In the genomic region with DNA sequence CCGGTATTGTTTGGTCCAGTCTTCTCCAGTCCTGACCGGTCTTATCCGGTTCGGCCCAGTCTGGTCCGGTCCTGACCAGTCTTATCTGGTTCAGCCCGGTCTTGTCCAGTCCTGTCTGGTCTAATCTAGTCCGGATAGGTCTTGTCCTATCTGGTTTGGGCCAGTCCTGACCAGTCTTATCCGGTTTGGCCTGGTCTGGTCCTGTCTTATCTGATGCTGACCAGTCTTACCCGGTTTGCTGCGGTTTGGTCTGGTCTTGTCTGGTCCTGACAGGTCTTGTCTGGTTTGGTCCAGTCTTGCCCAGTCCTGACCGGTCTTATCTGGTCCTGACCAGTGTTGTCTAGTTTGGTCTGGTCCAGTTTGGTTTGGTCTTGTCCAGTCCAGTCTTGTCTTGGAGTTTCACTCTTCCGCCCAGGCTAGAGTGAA, we compare ENCODE assay signal across 11 cellular contexts. TPM values are rescaled to one million over a fixed set of nuclear protein-coding genes. Genes with fewer than 3 reads are reported as not detected.
DNase-seq lines count a peak whose midpoint lies in the region; ATAC-seq and TF ChIP-seq lines count a peak whose summit lies in the region.
"Had no signal": no experiment of that assay in that cellular context is flagged by ENCODE, and none has a peak within 500 bp of the region (broad histone marks: within the 10 kb centered on the region; RNA-seq: fewer than 3 reads in every experiment).

No MANE protein-coding gene starts in this region.

- POLR2A ChIA-PET in WTC11 (lab: Charles Lee), result no interaction called here

- H3K9me3 Mint-ChIP-seq in activated naive CD4-positive, alpha-beta T cell treated with anti-CD3 and anti-CD28 coated beads, Interleukin-2, amount 50 U/mL, for 72 hours, result no peaks in the 10 kb centered on the region
- no peaks in the 10 kb centered on the region for H3K9me3 Mint-ChIP-seq in activated naive CD4-positive, alpha-beta T cell treated with anti-CD3 and anti-CD28 coated beads, Interleukin-2, amount 10 ng/mL, durations not matched to agents 7 days and 5 days
- H3K9me3 Mint-ChIP-seq in WTC11 (no peaks in the 10 kb centered on the region), immature natural killer cell (no peaks in the 10 kb centered on the region)
- H3K9me3 Mint-ChIP-seq in stimulated activated naive CD8-positive, alpha-beta T cell treated with anti-CD3 and anti-CD28 coated beads, Interleukin-15, Interleukin-2, amounts not matched to agents 100 ng/mL and 50 ng/mL, for 24 hours, result no peaks in the 10 kb centered on the region
- H3K9me3 Mint-ChIP-seq: CD4-positive, alpha-beta memory T cell had no signal

- TF ChIP-seq CTCF in WTC11 (IDR thresholded peaks at IDR 0.05), result no peak

- peaks cover 32 to 62% of the 10 kb centered on the region in 2 donors for H3K36me3 Mint-ChIP-seq in activated naive CD4-positive, alpha-beta T cell treated with anti-CD3 and anti-CD28 coated beads, Interleukin-2, amount 50 U/mL, for 72 hours
- peaks cover 76% of the 10 kb centered on the region for H3K36me3 Mint-ChIP-seq in activated naive CD4-positive, alpha-beta T cell treated with anti-CD3 and anti-CD28 coated beads, Interleukin-2, amount 10 ng/mL, durations not matched to agents 7 days and 5 days
- H3K36me3 Mint-ChIP-seq in WTC11, result peaks cover 92% of the 10 kb centered on the region
- H3K36me3 Mint-ChIP-seq in immature natural killer cell, result peaks cover 14 to 75% (median 47%) of the 10 kb centered on the region in 3 donors
- peaks cover 95% of the 10 kb centered on the region for H3K36me3 Mint-ChIP-seq in stimulated activated naive CD8-positive, alpha-beta T cell treated with anti-CD3 and anti-CD28 coated beads, Interleukin-15, Interleukin-2, amounts not matched to agents 100 ng/mL and 50 ng/mL, for 24 hours (ENCODE audit: low read depth)

- no peak for DNase-seq in activated naive CD4-positive, alpha-beta T cell treated with anti-CD3 and anti-CD28 coated beads, Interleukin-2, amount 50 U/mL, for 72 hours (ENCODE audit: low spot score in 2 of 2)
- DNase-seq in activated naive CD4-positive, alpha-beta T cell treated with anti-CD3 and anti-CD28 coated beads, Interleukin-2, amount 10 ng/mL, durations not matched to agents 7 days and 5 days, result no peak
- DNase-seq in WTC11 (ENCODE audit: low spot score), result peak; percentile 63
- peak in 2 of 3 donors; percentile 4 to 13 for DNase-seq in immature natural killer cell
- DNase-seq in NOMO-1 treated with DMSO at 0.1 percent for 48 hours (lab: John Stamatoyannopoulos, UW; ENCODE audit: unreplicated experiment), result no peak
- DNase-seq in NAMALWA (ENCODE audit: low spot score), result no peak
- DNase-seq: activated CD4-positive, alpha-beta T cell treated with anti-CD3 and anti-CD28 coated beads for 48 hours; CD4-positive, alpha-beta memory T cell; stimulated activated CD4-positive, alpha-beta T cell treated with anti-CD3 and anti-CD28 coated beads, Interleukin-4, amount 100 ng/mL, for 1 hour had no signal

- peak overlapping the region; percentile 75 to 82 for H3K27ac Mint-ChIP-seq in activated naive CD4-positive, alpha-beta T cell treated with anti-CD3 and anti-CD28 coated beads, Interleukin-2, amount 50 U/mL, for 72 hours
- H3K27ac Mint-ChIP-seq in activated naive CD4-positive, alpha-beta T cell treated with anti-CD3 and anti-CD28 coated beads, Interleukin-2, amount 10 ng/mL, durations not matched to agents 7 days and 5 days, result no peak overlapping the region
- peak overlapping the region; percentile 98 for H3K27ac Mint-ChIP-seq in WTC11
- H3K27ac Mint-ChIP-seq in immature natural killer cell, result no peak overlapping the region
- H3K27ac Mint-ChIP-seq in stimulated activated naive CD8-positive, alpha-beta T cell treated with anti-CD3 and anti-CD28 coated beads, Interleukin-15, Interleukin-2, amounts not matched to agents 100 ng/mL and 50 ng/mL, for 24 hours, result peak overlapping the region; percentile 21

- H3K27me3 Mint-ChIP-seq in activated naive CD4-positive, alpha-beta T cell treated with anti-CD3 and anti-CD28 coated beads, Interleukin-2, amount 10 ng/mL, durations not matched to agents 7 days and 5 days, result no peaks in the 10 kb centered on the region
- H3K27me3 Mint-ChIP-seq in WTC11 (ENCODE audit: low read depth), result no peaks in the 10 kb centered on the region
- peaks cover 0 to 3% (median 2%) of the 10 kb centered on the region in 3 donors for H3K27me3 Mint-ChIP-seq in immature natural killer cell (ENCODE audit: low read depth in 3 of 3)
- no peaks in the 10 kb centered on the region for H3K27me3 Mint-ChIP-seq in stimulated activated naive CD8-positive, alpha-beta T cell treated with anti-CD3 and anti-CD28 coated beads, Interleukin-15, Interleukin-2, amounts not matched to agents 100 ng/mL and 50 ng/mL, for 24 hours
- H3K27me3 Mint-ChIP-seq: CD4-positive, alpha-beta memory T cell had no signal

- CTCF ChIA-PET in activated naive CD4-positive, alpha-beta T cell treated with anti-CD3 and anti-CD28 coated beads, Interleukin-2, amount 10 ng/mL, durations not matched to agents 7 days and 5 days (lab: Charles Lee), result no interaction called here
- CTCF ChIA-PET in WTC11 (lab: Charles Lee), result no interaction called here

- H3K4me1 Mint-ChIP-seq in activated naive CD4-positive, alpha-beta T cell treated with anti-CD3 and anti-CD28 coated beads, Interleukin-2, amount 10 ng/mL, durations not matched to agents 7 days and 5 days, result no peaks in the 10 kb centered on the region
- no peaks in the 10 kb centered on the region for H3K4me1 Mint-ChIP-seq in WTC11
- H3K4me1 Mint-ChIP-seq in immature natural killer cell, result peaks cover 2 to 5% of the 10 kb centered on the region in 2 donors
- H3K4me1 Mint-ChIP-seq in stimulated activated naive CD8-positive, alpha-beta T cell treated with anti-CD3 and anti-CD28 coated beads, Interleukin-15, Interleukin-2, amounts not matched to agents 100 ng/mL and 50 ng/mL, for 24 hours (ENCODE audit: low read depth), result peaks cover 26% of the 10 kb centered on the region

- no peak overlapping the region for H3K4me3 Mint-ChIP-seq in activated naive CD4-positive, alpha-beta T cell treated with anti-CD3 and anti-CD28 coated beads, Interleukin-2, amount 10 ng/mL, durations not matched to agents 7 days and 5 days
- H3K4me3 Mint-ChIP-seq in WTC11 (no peak overlapping the region), immature natural killer cell (no peak overlapping the region)
- no peak overlapping the region for H3K4me3 Mint-ChIP-seq in stimulated activated naive CD8-positive, alpha-beta T cell treated with anti-CD3 and anti-CD28 coated beads, Interleukin-15, Interleukin-2, amounts not matched to agents 100 ng/mL and 50 ng/mL, for 24 hours
- H3K4me3 Mint-ChIP-seq: CD4-positive, alpha-beta memory T cell had no signal

- peak; percentile 33 for ATAC-seq in activated naive CD4-positive, alpha-beta T cell treated with anti-CD3 and anti-CD28 coated beads, Interleukin-2, amount 50 U/mL, for 72 hours
- peak; percentile 65 for ATAC-seq in WTC11
- ATAC-seq in GM21619 (IDR thresholded peaks at IDR 0.05; ENCODE audit: unreplicated experiment), result no peak

TF ChIP-seq in WTC11, 78 proteins besides CTCF, POLR2A, EP300 and RAD21:
- TF ChIP-seq PRRX2 (CRISPR knock-in tag; IDR thresholded peaks at IDR 0.05) (peak; percentile 44; the same call in 1 of the 2 replicates), EMX1 (CRISPR knock-in tag; IDR thresholded peaks at IDR 0.05) (0 out of 2 replicates have a peak, but pooled peaks have one; percentile 32), ZNF671 (CRISPR knock-in tag; IDR thresholded peaks at IDR 0.05) (0 out of 2 replicates have a peak, but pooled peaks have one; percentile 56), ZNF317 (CRISPR knock-in tag; IDR thresholded peaks at IDR 0.05; ENCODE audit: borderline replicate concordance, low read depth) (no peak)
- TF ChIP-seq, protein P1, sequence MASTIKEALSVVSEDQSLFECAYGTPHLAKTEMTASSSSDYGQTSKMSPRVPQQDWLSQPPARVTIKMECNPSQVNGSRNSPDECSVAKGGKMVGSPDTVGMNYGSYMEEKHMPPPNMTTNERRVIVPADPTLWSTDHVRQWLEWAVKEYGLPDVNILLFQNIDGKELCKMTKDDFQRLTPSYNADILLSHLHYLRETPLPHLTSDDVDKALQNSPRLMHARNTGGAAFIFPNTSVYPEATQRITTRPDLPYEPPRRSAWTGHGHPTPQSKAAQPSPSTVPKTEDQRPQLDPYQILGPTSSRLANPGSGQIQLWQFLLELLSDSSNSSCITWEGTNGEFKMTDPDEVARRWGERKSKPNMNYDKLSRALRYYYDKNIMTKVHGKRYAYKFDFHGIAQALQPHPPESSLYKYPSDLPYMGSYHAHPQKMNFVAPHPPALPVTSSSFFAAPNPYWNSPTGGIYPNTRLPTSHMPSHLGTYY (CRISPR knock-in tag; IDR thresholded peaks at IDR 0.05), result peak; percentile 28; the same call in 1 of the 2 replicates

RNA-seq across cellular contexts. Expression of gene DHX9, which starts 30.1 kb away (rescaled TPM):
- 100 to 1,000 TPM; 162 to 212 TPM for total RNA-seq in activated naive CD4-positive, alpha-beta T cell treated with anti-CD3 and anti-CD28 coated beads, Interleukin-2, amount 50 U/mL, for 72 hours
- 227 to 280 TPM (median 239 TPM) in 3 replicates for total RNA-seq in WTC11 (2021)
- polyA plus RNA-seq in immature natural killer cell, result 100 to 1,000 TPM in 1 of 3 donors, 10 to 100 TPM in 2; 71.0 to 102 (median 96.5) TPM

Comparison
In these comparisons a context has a peak if more than half of its experiments do, and no peak if none do; other contexts are left out.
1. H3K27ac Mint-ChIP-seq: peak in activated naive CD4-positive, alpha-beta T cell treated with anti-CD3 and anti-CD28 coated beads, Interleukin-2, amount 50 U/mL, for 72 hours (2 of 2), WTC11 (single experiment) and stimulated activated naive CD8-positive, alpha-beta T cell treated with anti-CD3 and anti-CD28 coated beads, Interleukin-15, Interleukin-2, amounts not matched to agents 100 ng/mL and 50 ng/mL, for 24 hours (single experiment); none in activated naive CD4-positive, alpha-beta T cell treated with anti-CD3 and anti-CD28 coated beads, Interleukin-2, amount 10 ng/mL, durations not matched to agents 7 days and 5 days (single experiment) and immature natural killer cell (0 of 6).
2. DNase-seq: peak in WTC11 (single experiment) and immature natural killer cell (2 of 3); none in activated naive CD4-positive, alpha-beta T cell treated with anti-CD3 and anti-CD28 coated beads, Interleukin-2, amount 50 U/mL, for 72 hours (0 of 2), activated naive CD4-positive, alpha-beta T cell treated with anti-CD3 and anti-CD28 coated beads, Interleukin-2, amount 10 ng/mL, durations not matched to agents 7 days and 5 days (single experiment), NOMO-1 treated with DMSO at 0.1 percent for 48 hours (single experiment) and NAMALWA (single experiment).